1 cellular context compared by ENCODE assay signal in genomic region chr2:11411768-11412448, GRCh38.
TF ChIP-seq lines count a peak whose summit lies in the region.

No MANE protein-coding gene starts in this region.

TF ChIP-seq in K562, 482 proteins besides CTCF, POLR2A, EP300 and RAD21 (continued from another document and continues in another):
- TF ChIP-seq CEBPZ (IDR thresholded peaks at IDR 0.05; ENCODE audit: borderline replicate concordance, low read depth, low read length) (no peak), YY1 (IDR thresholded peaks at IDR 0.05; ENCODE audit: borderline replicate concordance in 1 of 3, control insufficient read depth in 1 of 3, extremely low read depth in 1 of 3, insufficient read depth in 3 of 3, insufficient read length in 1 of 3, insufficient replicate concordance in 2 of 3, low read depth in 1 of 3, low read length in 2 of 3) (peak in 1 of 3 experiments; percentile 54), BCL6 (CRISPR knock-in tag; IDR thresholded peaks at IDR 0.05) (no peak), CXXC5 (CRISPR knock-in tag; IDR thresholded peaks at IDR 0.05) (peak; percentile 40; the same call in 1 of the 2 replicates), AFF1 (IDR thresholded peaks at IDR 0.05; ENCODE audit: low read depth in 1 of 2, partially characterized antibody in 2 of 2) (peak; percentile 36 to 86), HOMEZ (CRISPR knock-in tag; IDR thresholded peaks at IDR 0.05) (no peak), KLF10 (CRISPR knock-in tag; IDR thresholded peaks at IDR 0.05) (no peak), GABPB1 (CRISPR knock-in tag; IDR thresholded peaks at IDR 0.05) (no peak), SRSF9 (IDR thresholded peaks at IDR 0.05; ENCODE audit: borderline replicate concordance, low read depth, low read length) (no peak), L3MBTL2 (IDR thresholded peaks at IDR 0.05) (peak; percentile 28; the same call in 1 of the 2 replicates), DEAF1 (CRISPR knock-in tag; IDR thresholded peaks at IDR 0.05) (peak; percentile 79), SRF (CRISPR knock-in tag; IDR thresholded peaks at IDR 0.05) (peak in 1 of 2 experiments; percentile 37; a peak in 1 of 4 replicates), RFX1 (IDR thresholded peaks at IDR 0.05) (peak; percentile 35), MGA (IDR thresholded peaks at IDR 0.05) (no peak), DPF2 (IDR thresholded peaks at IDR 0.05) (peak; percentile 43; the same call in 1 of the 2 replicates), RBM14 (IDR thresholded peaks at IDR 0.05; ENCODE audit: borderline replicate concordance, insufficient read depth, low read depth, low read length) (no peak), PTTG1 (tag; IDR thresholded peaks at IDR 0.05; ENCODE audit: low read depth) (no peak), ZNF134 (CRISPR knock-in tag; conservative IDR thresholded peaks at IDR 0.05) (0 out of 2 replicates have a peak, but pooled peaks have one; percentile 22), ARID2 (IDR thresholded peaks at IDR 0.05) (0 out of 2 replicates have a peak, but pooled peaks have one; percentile 63), ZNF766 (CRISPR knock-in tag; conservative IDR thresholded peaks at IDR 0.05) (0 out of 2 replicates have a peak, but pooled peaks have one; percentile 59), ZBTB33 (CRISPR knock-in tag; IDR thresholded peaks at IDR 0.05) (peak; percentile 96), SPI1 (IDR thresholded peaks at IDR 0.05; ENCODE audit: borderline replicate concordance, low read depth, low read length) (peak; percentile 95), FIP1L1 (IDR thresholded peaks at IDR 0.05; ENCODE audit: low read depth, low read length, poor library complexity, severe bottlenecking) (no peak), CC2D1A (IDR thresholded peaks at IDR 0.05) (peak; percentile 83), ETV5 (CRISPR knock-in tag; IDR thresholded peaks at IDR 0.05; ENCODE audit: low read depth) (0 out of 2 replicates have a peak, but pooled peaks have one; percentile 20), SMC3 (conservative IDR thresholded peaks at IDR 0.05; ENCODE audit: insufficient read depth, low read depth, low read length) (peak; percentile 68; the same call in 1 of the 2 replicates)
